In genomic region chr11:16357776-16358175, GRCh38 we compare ENCODE assay signal across 20 cellular contexts.
"Had no signal": no experiment of that assay in that cellular context is flagged by ENCODE, and none has a peak within 500 bp of the region (broad histone marks: within the 10 kb centered on the region; RNA-seq: fewer than 3 reads in every experiment).

No MANE protein-coding gene starts in this region.

- H3K27me3 ChIP-seq: ascending aorta, brain microvascular endothelial cell, gastroesophageal sphincter, neutrophil, ovary, spleen, suprapubic skin, tibial artery, upper lobe of right lung had no signal

- H3K9me3 ChIP-seq: ascending aorta, gastroesophageal sphincter, neutrophil, ovary, prostate gland, spleen, suprapubic skin, tibial artery, upper lobe of right lung had no signal

- H3K4me1 ChIP-seq: ascending aorta, prostate gland, spleen, upper lobe of right lung had no signal

- ATAC-seq: activated T-cell treated with anti-CD3 and anti-CD28 coated beads, Interleukin-2, amount 50 U/mL, for 72 hours; gastroesophageal sphincter; upper lobe of right lung had no signal

- H3K36me3 ChIP-seq: ascending aorta, brain microvascular endothelial cell, gastroesophageal sphincter, neutrophil, ovary, prostate gland, spleen, suprapubic skin, tibial artery, upper lobe of right lung had no signal

- H3K27ac ChIP-seq: brain microvascular endothelial cell, neutrophil, ovary, prostate gland, spleen, suprapubic skin, upper lobe of right lung had no signal

- H3K4me3 ChIP-seq: ascending aorta, gastroesophageal sphincter, ovary, prostate gland, spleen, suprapubic skin, upper lobe of right lung had no signal

- DNase-seq: activated CD4-positive, alpha-beta T cell treated with anti-CD3 and anti-CD28 coated beads for 4 hours; activated CD4-positive, alpha-beta T cell treated with anti-CD3 and anti-CD28 coated beads, Interleukin-2, amount 50 U/mL, for 4 hours; activated naive CD4-positive, alpha-beta T cell treated with Interleukin-2 at 50 U/mL for 16 hours; activated T-cell treated with anti-CD3 and anti-CD28 coated beads for 4 hours; activated T-cell treated with anti-CD3 and anti-CD28 coated beads, Interleukin-2, amount 50 U/mL, for 72 hours; brain microvascular endothelial cell; left cardiac atrium; left ventricle myocardium superior; naive B cell; nephron progenitor cell; ovary; spleen; stimulated activated naive CD4-positive, alpha-beta T cell; tibial artery; upper lobe of right lung had no signal
